Comparison of ENCODE assay signal across 8 cellular contexts in genomic region chr19:42129399-42130253, GRCh38. TPM values are rescaled to one million over a fixed set of nuclear protein-coding genes. Genes with fewer than 3 reads are reported as not detected.
DNase-seq lines count a peak whose midpoint lies in the region; ATAC-seq and TF ChIP-seq lines count a peak whose summit lies in the region.
"Had no signal": no experiment of that assay in that cellular context is flagged by ENCODE, and none has a peak within 500 bp of the region (broad histone marks: within the 10 kb centered on the region; RNA-seq: fewer than 3 reads in every experiment).

No MANE protein-coding gene starts in this region.

- TF ChIP-seq CTCF in HFFc6 (IDR thresholded peaks at IDR 0.05) (no peak), fibroblast of pulmonary artery (IDR thresholded peaks at IDR 0.05; ENCODE audit: low read length, missing control alignments) (no peak), smooth muscle cell (IDR thresholded peaks at IDR 0.05; ENCODE audit: borderline replicate concordance, insufficient read depth, poor library complexity, severe bottlenecking) (no peak)

- 70% methylated on average over 18 of the region's 20 CpGs for WGBS in smooth muscle cell (ENCODE audit: low lambda C conversion rate)

- no peaks in the 10 kb centered on the region for H3K9me3 Mint-ChIP-seq in HFFc6

- H3K27me3 ChIP-seq in subcutaneous abdominal adipose tissue (ENCODE audit: control insufficient read depth in 5 of 5, insufficient read depth in 4 of 5, low read length in 5 of 5) (peaks cover 17 to 42% (median 31%) of the 10 kb centered on the region in 5 donors), smooth muscle cell (ENCODE audit: low read depth) (no peaks in the 10 kb centered on the region)

- no peaks in the 10 kb centered on the region for H4K20me1 ChIP-seq in smooth muscle cell (ENCODE audit: low read depth)

- peaks cover 2% of the 10 kb centered on the region; the same call in 1 of the 2 replicates for H3K27me3 Mint-ChIP-seq in HFFc6 (ENCODE audit: insufficient read depth)

- peak overlapping the region; percentile 62 for H3K27ac Mint-ChIP-seq in HFFc6

- peak overlapping the region in 1 of 5 donors; percentile 28 for H3K9ac ChIP-seq in subcutaneous abdominal adipose tissue (ENCODE audit: low read length in 5 of 5)
- H3K9ac ChIP-seq in smooth muscle cell (ENCODE audit: low read depth): no peak overlapping the region

- ATAC-seq in GM18511 (IDR thresholded peaks at IDR 0.05; ENCODE audit: unreplicated experiment): peak; percentile 64

- H2AFZ ChIP-seq in smooth muscle cell (ENCODE audit: low read depth): no peak overlapping the region

- H3K4me1 Mint-ChIP-seq in HFFc6 (ENCODE audit: low read depth): peaks cover 65% of the 10 kb centered on the region

- H3F3A ChIP-seq in smooth muscle cell (ENCODE audit: low read depth): no peaks in the 10 kb centered on the region

- H3K36me3 ChIP-seq in subcutaneous abdominal adipose tissue (ENCODE audit: control insufficient read depth in 5 of 5, insufficient read depth in 5 of 5, low read length in 5 of 5) (no peaks in the 10 kb centered on the region), smooth muscle cell (ENCODE audit: low read depth) (no peaks in the 10 kb centered on the region)
- H3K36me3 ChIP-seq: pancreas had no signal

- H3K4me3 ChIP-seq in fibroblast of pulmonary artery (replicated peaks; ENCODE audit: low read depth, low read length) (no peak overlapping the region), subcutaneous abdominal adipose tissue (ENCODE audit: low read depth in 1 of 5, low read length in 5 of 5) (peak overlapping the region in 4 of 5 donors; percentile 13 to 30 (median 22)), smooth muscle cell (no peak overlapping the region)

- H3K27ac ChIP-seq in subcutaneous abdominal adipose tissue (ENCODE audit: low read depth, low read length): no peak overlapping the region
- H3K27ac ChIP-seq in smooth muscle cell (ENCODE audit: low read depth): no peak overlapping the region
- H3K27ac ChIP-seq: pancreas had no signal

- no peaks in the 10 kb centered on the region for H3K9me3 ChIP-seq in subcutaneous abdominal adipose tissue (ENCODE audit: control insufficient read depth in 5 of 5, low read length in 5 of 5)
- no peaks in the 10 kb centered on the region for H3K9me3 ChIP-seq in smooth muscle cell (replicated peaks; ENCODE audit: low read depth)
- H3K9me3 ChIP-seq: pancreas had no signal

- H3K79me2 ChIP-seq in smooth muscle cell (ENCODE audit: low read depth): no peaks in the 10 kb centered on the region

- DNase-seq in HFFc6 (peak; percentile 19), NOMO-1 treated with DMSO at 0.1 percent for 48 hours (lab: John Stamatoyannopoulos, UW; ENCODE audit: unreplicated experiment) (peak; percentile 93), fibroblast of pulmonary artery (ENCODE audit: low read depth) (peak; percentile 45), NCI-H1417 treated with DMSO at 0.1 percent for 48 hours (lab: John Stamatoyannopoulos, UW) (no peak), smooth muscle cell (lab: John Stamatoyannopoulos, UW; ENCODE audit: unreplicated experiment) (no peak)
- DNase-seq: pancreas had no signal

- peaks cover 2% of the 10 kb centered on the region; the same call in 1 of the 2 replicates for H3K36me3 Mint-ChIP-seq in HFFc6 (ENCODE audit: low read depth)

- H3K4me3 Mint-ChIP-seq in HFFc6: peak overlapping the region; percentile 37

- H3K4me2 ChIP-seq in smooth muscle cell: no peak overlapping the region

- H3K4me1 ChIP-seq in subcutaneous abdominal adipose tissue (ENCODE audit: control insufficient read depth in 5 of 5, insufficient read depth in 5 of 5, low read length in 5 of 5) (peaks cover 2 to 46% (median 29%) of the 10 kb centered on the region in 5 donors), smooth muscle cell (ENCODE audit: low read depth) (peaks cover 6% of the 10 kb centered on the region)
- H3K4me1 ChIP-seq: pancreas had no signal

RNA-seq across cellular contexts. Expression of gene POU2F2, which starts 2.6 kb away (rescaled TPM):
- total RNA-seq in HFFc6 (2021; fragmentation: NEBNext Ultra II Directional; extraction: Animal tissue kit (Norgen Biotek cat#: 25700)): 10 to 100 TPM in 1 of 6 experiments, 1 to 10 TPM in 5; 6.4 to 11.0 (median 7.8) TPM
- 0.58 and 0.99 TPM in 2 replicates for total RNA-seq in smooth muscle cell
- polyA plus RNA-seq in smooth muscle cell: 6.3 and 8.6 TPM in 2 replicates

RNA-seq across cellular contexts. Expression of gene ZNF574, which starts 53.7 kb away (rescaled TPM):
- total RNA-seq in HFFc6 (2021; fragmentation: NEBNext Ultra II Directional; extraction: Animal tissue kit (Norgen Biotek cat#: 25700)): 10 to 100 TPM; 14.0 to 16.5 (median 15.1) TPM
- total RNA-seq in smooth muscle cell: 8.9 and 13.6 TPM in 2 replicates
- 20.5 and 22.9 TPM in 2 replicates for polyA plus RNA-seq in smooth muscle cell

RNA-seq across cellular contexts. Expression of gene GRIK5, which starts 59.6 kb away (rescaled TPM):
- total RNA-seq in HFFc6 (2021; fragmentation: NEBNext Ultra II Directional; extraction: Animal tissue kit (Norgen Biotek cat#: 25700)): under 1 TPM in 5 of 6 experiments, not detected in 1; 0.07 to 0.19 (median 0.13) TPM
- total RNA-seq in smooth muscle cell: 0.58 and 2.0 TPM in 2 replicates
- 0.67 and 1.9 TPM in 2 replicates for polyA plus RNA-seq in smooth muscle cell

Comparison
In these comparisons a context has a peak if more than half of its experiments do, and no peak if none do; other contexts are left out.
1. DNase-seq: peak in HFFc6 (single experiment), NOMO-1 treated with DMSO at 0.1 percent for 48 hours (single experiment) and fibroblast of pulmonary artery (single experiment); none in NCI-H1417 treated with DMSO at 0.1 percent for 48 hours (single experiment) and smooth muscle cell (single experiment).
2. H3K4me3 ChIP-seq: peak in subcutaneous abdominal adipose tissue (4 of 5); none in fibroblast of pulmonary artery (single experiment) and smooth muscle cell (single experiment).